8 cellular contexts compared by ENCODE assay signal in the genomic region with DNA sequence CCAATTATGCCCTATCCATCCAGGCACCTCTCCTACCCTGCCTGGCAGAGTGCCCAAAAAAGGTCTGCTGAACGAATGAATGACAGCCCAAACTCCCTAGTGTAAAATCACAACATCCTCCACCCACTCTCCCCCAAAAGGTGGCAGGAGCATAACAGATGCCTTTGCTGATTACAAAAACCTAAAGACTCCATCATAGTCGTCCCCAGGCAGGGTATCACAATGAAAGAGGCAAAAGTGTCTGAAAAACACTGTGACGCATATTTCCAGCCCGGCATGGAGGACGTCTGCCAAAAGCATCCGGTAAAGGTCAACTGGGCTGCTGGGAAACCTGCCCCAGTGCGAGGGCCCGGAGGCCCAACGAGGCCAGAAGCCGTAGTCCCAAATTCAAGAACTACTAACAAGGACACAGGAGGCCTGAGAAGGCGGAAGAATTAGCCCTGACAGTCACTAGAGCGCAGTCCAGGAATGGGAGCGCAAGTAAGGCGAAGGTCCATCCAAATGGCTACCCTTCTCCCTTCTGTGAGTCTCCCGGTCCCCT. TPM values are rescaled to one million over a fixed set of nuclear protein-coding genes. Genes with fewer than 3 reads are reported as not detected.
DNase-seq lines count a peak whose midpoint lies in the region; ATAC-seq and TF ChIP-seq lines count a peak whose summit lies in the region.

No MANE protein-coding gene starts in this region.

- peaks cover 39% of the 10 kb centered on the region for H3K4me1 ChIP-seq in CD4-positive, CD25-positive, alpha-beta regulatory T cell (ENCODE audit: control insufficient read depth, insufficient read depth, low read length, poor library complexity, severe bottlenecking)

- H3K36me3 Mint-ChIP-seq in CD4-positive, CD25-positive, alpha-beta regulatory T cell = peaks cover 3% of the 10 kb centered on the region

- peak overlapping the region; percentile 89 to 97 (median 96) for H3K4me3 Mint-ChIP-seq in CD4-positive, CD25-positive, alpha-beta regulatory T cell

- peak overlapping the region; percentile 86 for H3K4me3 ChIP-seq in CD4-positive, CD25-positive, alpha-beta regulatory T cell (ENCODE audit: low read depth, low read length)
- H3K4me3 ChIP-seq in cardiac fibroblast (replicated peaks in 1 of 2; ENCODE audit: low read depth in 2 of 2, low read length in 2 of 2) = peak overlapping the region; percentile 97 to 99

- peak overlapping the region; percentile 78 for H3K27ac ChIP-seq in CD4-positive, CD25-positive, alpha-beta regulatory T cell (ENCODE audit: insufficient read depth, low read length, poor library complexity, severe bottlenecking)

- no peaks in the 10 kb centered on the region for H3K27me3 Mint-ChIP-seq in CD4-positive, CD25-positive, alpha-beta regulatory T cell

- H3K4me1 Mint-ChIP-seq in CD4-positive, CD25-positive, alpha-beta regulatory T cell = peaks cover 31 to 65% (median 45%) of the 10 kb centered on the region in 4 donors

- peak overlapping the region; percentile 95 to 96 (median 96) for H3K27ac Mint-ChIP-seq in CD4-positive, CD25-positive, alpha-beta regulatory T cell

- H3K9me3 Mint-ChIP-seq in CD4-positive, CD25-positive, alpha-beta regulatory T cell = no peaks in the 10 kb centered on the region

- DNase-seq in CD4-positive, CD25-positive, alpha-beta regulatory T cell = peak; percentile 6 to 54 (median 35)
- peak; percentile 23 for DNase-seq in T follicular helper cell (ENCODE audit: low read depth)
- peak; percentile 65 to 67 for DNase-seq in cardiac fibroblast (ENCODE audit: low read depth in 2 of 2)
- peak; percentile 68 for DNase-seq in left lobe of liver (ENCODE audit: low spot score)
- DNase-seq in stimulated activated CD8-positive, alpha-beta memory T cell treated with anti-CD3 and anti-CD28 coated beads, Interleukin-12 subunit alpha, Interleukin-12 subunit beta, amount 100 ng/mL, for 4 hours (ENCODE audit: low read depth) = peak; percentile 23
- DNase-seq in medulla oblongata (ENCODE audit: extremely low spot score) = no peak
- no peak for DNase-seq in NCI-H748 (lab: John Stamatoyannopoulos, UW; ENCODE audit: unreplicated experiment)

- TF ChIP-seq CTCF in cardiac fibroblast (IDR thresholded peaks at IDR 0.05; ENCODE audit: low read depth, low read length) = no peak

- H3K27me3 ChIP-seq in CD4-positive, CD25-positive, alpha-beta regulatory T cell (ENCODE audit: control insufficient read depth, insufficient read depth, low read length) = no peaks in the 10 kb centered on the region

- peak in 1 of 2 donors; percentile 9 for ATAC-seq in CD4-positive, CD25-positive, alpha-beta regulatory T cell (ENCODE audit: low read depth in 2 of 2)
- peak; percentile 9 for ATAC-seq in HG02884 (IDR thresholded peaks at IDR 0.05; ENCODE audit: unreplicated experiment)
- ATAC-seq in left lobe of liver = peak; percentile 62

- H3K9me3 ChIP-seq in CD4-positive, CD25-positive, alpha-beta regulatory T cell (ENCODE audit: control insufficient read depth in 2 of 2, low read length in 2 of 2) = no peaks in the 10 kb centered on the region

- peaks cover 20% of the 10 kb centered on the region for H3K36me3 ChIP-seq in CD4-positive, CD25-positive, alpha-beta regulatory T cell (ENCODE audit: control insufficient read depth, insufficient read depth, low read length)

RNA-seq across cellular contexts. Expression of a gene that starts 0.6 kb away (rescaled TPM):
- total RNA-seq in CD4-positive, CD25-positive, alpha-beta regulatory T cell = 29.7 TPM
- polyA plus RNA-seq in CD4-positive, CD25-positive, alpha-beta regulatory T cell = 100 to 1,000 TPM in 1 of 4 donors, 10 to 100 TPM in 3; 92.2 to 105 (median 94.9) TPM
- 32.0 TPM for total RNA-seq in left lobe of liver

Comparison
In these comparisons a context has a peak if more than half of its experiments do, and no peak if none do; other contexts are left out.
1. DNase-seq: peak in CD4-positive, CD25-positive, alpha-beta regulatory T cell (3 of 3), T follicular helper cell (single experiment), cardiac fibroblast (2 of 2), left lobe of liver (single experiment) and stimulated activated CD8-positive, alpha-beta memory T cell treated with anti-CD3 and anti-CD28 coated beads, Interleukin-12 subunit alpha, Interleukin-12 subunit beta, amount 100 ng/mL, for 4 hours (single experiment); none in medulla oblongata (single experiment) and NCI-H748 (single experiment).